8 cellular contexts compared by ENCODE assay signal in the genomic region with DNA sequence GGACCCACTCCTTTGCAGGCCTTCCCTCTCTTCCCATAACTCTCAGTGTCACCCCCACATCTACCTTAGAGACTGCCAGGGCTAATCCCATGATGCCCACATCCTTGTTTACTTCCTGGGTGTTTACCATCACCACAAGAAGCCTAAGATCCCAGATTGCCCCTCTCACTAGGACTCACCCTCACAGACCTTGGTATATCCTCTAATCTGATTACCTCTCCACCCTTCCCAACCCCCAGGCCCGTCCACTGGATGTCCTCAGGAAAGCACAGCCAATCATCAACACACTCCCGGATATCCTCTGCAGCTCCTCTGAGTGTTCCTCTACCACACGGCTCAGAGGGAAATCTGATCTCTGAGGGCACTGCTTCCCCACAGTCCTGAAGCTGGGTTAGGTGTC.
"Had no signal": no experiment of that assay in that cellular context is flagged by ENCODE, and none has a peak within 500 bp of the region (broad histone marks: within the 10 kb centered on the region; RNA-seq: fewer than 3 reads in every experiment).

No MANE protein-coding gene starts in this region.

- H3K9me3 Mint-ChIP-seq: HFFc6 had no signal

- H3K36me3 ChIP-seq: HAP-1 had no signal

- FAIRE-seq: HepG2 had no signal

- H3K4me3 ChIP-seq: GM23248, HAP-1 had no signal

- H3K27ac Mint-ChIP-seq: HFFc6, IgD-negative memory B cell had no signal

- DNase-seq: GM23248, GOT3, H7, HFFc6 had no signal

- H3K27ac ChIP-seq: GM23248, HL-60 had no signal

- H3K36me3 Mint-ChIP-seq: IgD-negative memory B cell had no signal

- H3K4me1 ChIP-seq: HAP-1 had no signal

- H3K9me3 ChIP-seq: HAP-1 had no signal

- H3K4me3 Mint-ChIP-seq: HFFc6, IgD-negative memory B cell had no signal
